In the genomic region with DNA sequence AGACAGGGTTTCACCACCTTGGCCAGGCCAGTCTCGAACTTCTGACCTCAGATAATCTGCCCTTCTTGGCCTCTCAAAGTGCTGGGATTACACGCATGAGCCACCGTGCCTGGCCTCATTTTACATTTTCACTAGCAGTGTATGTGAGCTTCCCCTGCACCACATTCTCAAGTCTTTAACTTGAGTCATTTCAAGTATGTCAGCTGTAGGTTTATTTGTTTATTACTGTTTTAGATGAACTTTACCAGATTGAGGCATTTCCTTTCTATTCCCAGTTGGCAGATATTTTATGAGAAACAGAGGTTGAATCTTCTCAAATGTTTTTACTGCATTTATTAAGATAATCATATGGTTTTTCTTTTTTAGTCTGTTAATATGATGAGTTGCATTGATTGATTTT, we compare ENCODE assay signal across 33 cellular contexts.
DNase-seq lines count a peak whose midpoint lies in the region; ATAC-seq and TF ChIP-seq lines count a peak whose summit lies in the region.
"Had no signal": no experiment of that assay in that cellular context is flagged by ENCODE, and none has a peak within 500 bp of the region (broad histone marks: within the 10 kb centered on the region; RNA-seq: fewer than 3 reads in every experiment).

No MANE protein-coding gene starts in this region.

- TF ChIP-seq CTCF in IMR-90 (conservative IDR thresholded peaks at IDR 0.05; ENCODE audit: low read depth, low read length), result no peak
- no peak for TF ChIP-seq CTCF in astrocyte of the spinal cord (IDR thresholded peaks at IDR 0.05; ENCODE audit: low read depth, low read length)
- no peak for TF ChIP-seq CTCF in fibroblast of the aortic adventitia (IDR thresholded peaks at IDR 0.05; ENCODE audit: insufficient read depth, low read length)
- no peak for TF ChIP-seq CTCF in neural progenitor cell (IDR thresholded peaks at IDR 0.05)

- H3K36me3 ChIP-seq in ACC112 (ENCODE audit: insufficient read depth, low read length), result no peaks in the 10 kb centered on the region
- H3K36me3 ChIP-seq in IMR-90 (ENCODE audit: control insufficient read depth, insufficient read depth, low read length), result no peaks in the 10 kb centered on the region
- H3K36me3 ChIP-seq in neural progenitor cell, result no peaks in the 10 kb centered on the region
- H3K36me3 ChIP-seq: left lung, right atrium auricular region had no signal

- CTCF ChIA-PET in IMR-90 (lab: Yijun Ruan, JAX), result no interaction called here

- no peak overlapping the region for H3K4me2 ChIP-seq in IMR-90 (ENCODE audit: low read depth, low read length)
- no peak overlapping the region for H3K4me2 ChIP-seq in neural progenitor cell

- no peak overlapping the region for H2AK5ac ChIP-seq in IMR-90 (ENCODE audit: low read depth, low read length)

- dilution Hi-C loops in IMR-90 (cut with HindIII; ENCODE audit: low sequenced_read_pairs, unreplicated experiment), result no loop called here

- H3K27me3 Mint-ChIP-seq in neural progenitor cell (ENCODE audit: insufficient read depth, low read depth), result peaks cover 2% of the 10 kb centered on the region
- H3K27me3 Mint-ChIP-seq: activated B cell treated with CpG ODN at 0.5 μM for 24 hours; activated naive CD8-positive, alpha-beta T cell treated with anti-CD3 and anti-CD28 coated beads, Interleukin-2, amount 10 ng/mL, durations not matched to agents 7 days and 5 days; activated T-cell treated with anti-CD3 and anti-CD28 coated beads, Interleukin-2, amount 50 U/mL, for 24 hours; memory B cell; T-cell had no signal

- H4K91ac ChIP-seq in IMR-90 (ENCODE audit: insufficient read depth, low read depth, low read length), result no peak overlapping the region

- no peaks in the 10 kb centered on the region for H3K79me1 ChIP-seq in IMR-90 (ENCODE audit: low read depth in 1 of 2, low read length in 2 of 2)

- peak overlapping the region; percentile 0; the same call in 1 of the 2 replicates for H3K18ac ChIP-seq in IMR-90 (ENCODE audit: low read depth, low read length)

- H3K56ac ChIP-seq in IMR-90 (ENCODE audit: extremely low read depth, insufficient read depth, low read length), result no peak overlapping the region

- H3K4me1 ChIP-seq in ACC112 (ENCODE audit: control insufficient read depth, insufficient read depth, low read length, unreplicated experiment) (peaks cover 28% of the 10 kb centered on the region), IMR-90 (ENCODE audit: control insufficient read depth, insufficient read depth, low read length) (peaks cover 11% of the 10 kb centered on the region), neural progenitor cell (no peaks in the 10 kb centered on the region)
- H3K4me1 ChIP-seq: left lung, parathyroid adenoma, right atrium auricular region, testis had no signal

- no peak overlapping the region for H3K23ac ChIP-seq in IMR-90 (ENCODE audit: low read depth, low read length)

- intact Hi-C loops in IMR-90 (cut with micrococcal nuclease) (no loop called here), posterior cingulate gyrus (cut with DNase I) (no loop called here)

- in situ Hi-C loops in IMR-90 (cut with MboI; ENCODE audit: low sequenced_read_pairs), result no loop called here
- in situ Hi-C loops in astrocyte of the spinal cord (cut with HindIII; ENCODE audit: low sequenced_read_pairs), result no loop called here

- no peaks in the 10 kb centered on the region for H3K36me3 Mint-ChIP-seq in neural progenitor cell
- H3K36me3 Mint-ChIP-seq: activated naive CD8-positive, alpha-beta T cell treated with anti-CD3 and anti-CD28 coated beads, Interleukin-2, amount 10 ng/mL, durations not matched to agents 7 days and 5 days; CD4-positive, CD25-positive, alpha-beta regulatory T cell; memory B cell had no signal

- no TSS peak for BruUV-seq in IMR-90 (replicated peaks; lab: Mats Ljungman, UMichigan)

- H3K9me3 Mint-ChIP-seq in neural progenitor cell, result peaks cover 8% of the 10 kb centered on the region
- H3K9me3 Mint-ChIP-seq: activated naive CD8-positive, alpha-beta T cell treated with anti-CD3 and anti-CD28 coated beads, Interleukin-2, amount 10 ng/mL, durations not matched to agents 7 days and 5 days had no signal

- no peak overlapping the region for H3K4me3 Mint-ChIP-seq in neural progenitor cell
- H3K4me3 Mint-ChIP-seq: activated B cell treated with CpG ODN at 0.5 μM for 24 hours; activated CD4-positive, alpha-beta T cell treated with anti-CD3 and anti-CD28 coated beads, Interleukin-2, amount 10 ng/mL, durations not matched to agents 7 days and 5 days; activated naive CD8-positive, alpha-beta T cell treated with anti-CD3 and anti-CD28 coated beads, Interleukin-2, amount 10 ng/mL, durations not matched to agents 7 days and 5 days; activated T-cell treated with anti-CD3 and anti-CD28 coated beads, Interleukin-2, amount 50 U/mL, for 24 hours; CD4-positive, CD25-positive, alpha-beta regulatory T cell; memory B cell; nephron progenitor cell; T-cell had no signal

- peak overlapping the region; percentile 71 for H2BK5ac ChIP-seq in IMR-90 (ENCODE audit: low read depth, low read length, poor library complexity, severe bottlenecking)

- H4K5ac ChIP-seq in IMR-90 (ENCODE audit: low read depth, low read length), result no peak overlapping the region

- POLR2A ChIA-PET in IMR-90 (lab: Charles Lee; ENCODE audit: unreplicated experiment), result no interaction called here

- no peak overlapping the region for H3K27ac Mint-ChIP-seq in neural progenitor cell
- H3K27ac Mint-ChIP-seq: activated B cell treated with CpG ODN at 0.5 μM for 24 hours; activated CD4-positive, alpha-beta T cell treated with anti-CD3 and anti-CD28 coated beads, Interleukin-2, amount 10 ng/mL, durations not matched to agents 7 days and 5 days; activated naive CD8-positive, alpha-beta T cell treated with anti-CD3 and anti-CD28 coated beads, Interleukin-2, amount 10 ng/mL, durations not matched to agents 7 days and 5 days; activated T-cell treated with anti-CD3 and anti-CD28 coated beads, Interleukin-2, amount 50 U/mL, for 24 hours; CD4-positive, CD25-positive, alpha-beta regulatory T cell; memory B cell; nephron progenitor cell; T-cell had no signal

- no peak overlapping the region for H2BK15ac ChIP-seq in IMR-90 (ENCODE audit: low read depth, low read length)

- ATAC-seq in IMR-90 (ENCODE audit: low read depth), result peak; percentile 64
- ATAC-seq: left lung; Panc1; stimulated activated naive CD8-positive, alpha-beta T cell treated with anti-CD3 and anti-CD28 coated beads, Interleukin-15, Interleukin-2, amounts not matched to agents 100 U/mL and 50 U/mL, for 24 hours; T-cell had no signal

- H2AFZ ChIP-seq in ACC112 (ENCODE audit: low read length, unreplicated experiment) (no peak overlapping the region), IMR-90 (replicated peaks; ENCODE audit: low read length, poor library complexity) (no peak overlapping the region), neural progenitor cell (replicated peaks) (no peak overlapping the region)
- H2AFZ ChIP-seq: parathyroid adenoma had no signal

- H2AK9ac ChIP-seq in IMR-90 (replicated peaks; ENCODE audit: low read depth, low read length, poor library complexity), result no peak overlapping the region

- peak overlapping the region; percentile 95 for H3K27ac ChIP-seq in ACC112 (ENCODE audit: low read depth, low read length)
- H3K27ac ChIP-seq in IMR-90 (ENCODE audit: insufficient read depth, low read length), result peak overlapping the region; percentile 19
- H3K27ac ChIP-seq in neural progenitor cell, result no peak overlapping the region
- H3K27ac ChIP-seq: HL-60, left lung, parathyroid adenoma, right atrium auricular region, testis had no signal

- H3K14ac ChIP-seq in IMR-90 (replicated peaks; ENCODE audit: low read depth, low read length), result no peak overlapping the region

- H4K20me1 ChIP-seq in IMR-90 (ENCODE audit: insufficient read depth, low read length) (no peaks in the 10 kb centered on the region), neural progenitor cell (ENCODE audit: low read depth) (no peaks in the 10 kb centered on the region)

- TF ChIP-seq POLR2A in IMR-90 (IDR thresholded peaks at IDR 0.05; ENCODE audit: low read depth, low read length), result no peak

- no peaks in the 10 kb centered on the region for H3K79me2 ChIP-seq in ACC112 (ENCODE audit: control insufficient read depth, insufficient read depth, low read length, unreplicated experiment)
- no peaks in the 10 kb centered on the region for H3K79me2 ChIP-seq in neural progenitor cell (ENCODE audit: low read depth)
- H3K79me2 ChIP-seq: parathyroid adenoma had no signal

- H4K8ac ChIP-seq in IMR-90 (ENCODE audit: low read depth in 2 of 2, low read length in 2 of 2), result peak overlapping the region in 1 of 2 experiments; percentile 20; a peak in 1 of 4 replicates

- peak overlapping the region; percentile 68; the same call in 1 of the 2 replicates for H2BK120ac ChIP-seq in IMR-90 (ENCODE audit: low read depth, low read length)

- peaks cover 3% of the 10 kb centered on the region; the same call in 1 of the 2 replicates for H3K9me1 ChIP-seq in IMR-90 (ENCODE audit: insufficient read depth, low read length)

- peak; percentile 87 for DNase-seq in IMR-90
- peak; percentile 35 for DNase-seq in astrocyte of the spinal cord (ENCODE audit: low read depth, low spot score)
- DNase-seq in fibroblast of the aortic adventitia (ENCODE audit: low read depth), result peak; percentile 50
- no peak for DNase-seq in posterior cingulate gyrus
- DNase-seq in neural progenitor cell (ENCODE audit: low spot score), result no peak
- no peak for DNase-seq in KG1 (lab: John Stamatoyannopoulos, UW)
- no peak for DNase-seq in NCI-H774 (lab: John Stamatoyannopoulos, UW)
- DNase-seq: 8988T; activated B cell treated with CpG ODN at 0.5 μM for 24 hours; activated CD4-positive, alpha-beta T cell treated with anti-CD3 and anti-CD28 coated beads, Interleukin-2, amount 10 ng/mL, durations not matched to agents 7 days and 5 days; activated gamma-delta T cell; activated naive CD8-positive, alpha-beta T cell treated with anti-CD3 and anti-CD28 coated beads, Interleukin-2, amount 10 ng/mL, durations not matched to agents 7 days and 5 days; activated T-cell treated with anti-CD3 and anti-CD28 coated beads, Interleukin-2, amount 50 U/mL, for 24 hours; AML-193; CD4-positive, CD25-positive, alpha-beta regulatory T cell; DND-41; islet precursor cell; left lung; NCI-H1436 treated with DMSO at 0.1 percent for 48 hours; NCI-H226; NCI-H69; nephron progenitor cell; SHP77 treated with DMSO at 0.1 percent for 48 hours; stimulated activated CD4-positive, alpha-beta T cell treated with anti-CD3 and anti-CD28 coated beads, Interleukin-1b, Interleukin-23, amount 100 ng/mL, for 48 hours; stimulated activated naive CD8-positive, alpha-beta T cell treated with anti-CD3 and anti-CD28 coated beads, Interleukin-15, Interleukin-2, amounts not matched to agents 100 U/mL and 50 U/mL, for 24 hours; T-cell; testis had no signal

- no peak overlapping the region for H3K9ac ChIP-seq in IMR-90 (ENCODE audit: low read depth, low read length)
- no peak overlapping the region for H3K9ac ChIP-seq in neural progenitor cell
- H3K9ac ChIP-seq: parathyroid adenoma had no signal

- H3K4ac ChIP-seq in IMR-90 (ENCODE audit: low read depth, low read length), result peak overlapping the region; percentile 77

- peak overlapping the region; percentile 50; the same call in 1 of the 2 replicates for H2BK20ac ChIP-seq in IMR-90 (ENCODE audit: low read depth, low read length)

- H3K4me1 Mint-ChIP-seq in neural progenitor cell, result no peaks in the 10 kb centered on the region
- H3K4me1 Mint-ChIP-seq: activated CD4-positive, alpha-beta T cell treated with anti-CD3 and anti-CD28 coated beads, Interleukin-2, amount 10 ng/mL, durations not matched to agents 7 days and 5 days; activated naive CD8-positive, alpha-beta T cell treated with anti-CD3 and anti-CD28 coated beads, Interleukin-2, amount 10 ng/mL, durations not matched to agents 7 days and 5 days; CD4-positive, CD25-positive, alpha-beta regulatory T cell; nephron progenitor cell; T-cell had no signal

- H3K4me3 ChIP-seq in ACC112 (ENCODE audit: low read depth, low read length) (no peak overlapping the region), IMR-90 (ENCODE audit: insufficient read depth, low read depth, low read length) (no peak overlapping the region), astrocyte of the spinal cord (ENCODE audit: low read depth, low read length) (no peak overlapping the region), fibroblast of the aortic adventitia (ENCODE audit: low read depth, low read length) (no peak overlapping the region), neural progenitor cell (no peak overlapping the region)
- H3K4me3 ChIP-seq: left lung, right atrium auricular region, testis had no signal

- peaks cover 2% of the 10 kb centered on the region; the same call in 1 of the 2 replicates for H3K9me3 ChIP-seq in IMR-90 (ENCODE audit: control insufficient read depth, insufficient read depth, low read length)
- no peaks in the 10 kb centered on the region for H3K9me3 ChIP-seq in neural progenitor cell (ENCODE audit: low read depth)
- H3K9me3 ChIP-seq: testis had no signal

- no peak for TF ChIP-seq RAD21 in IMR-90 (IDR thresholded peaks at IDR 0.05; ENCODE audit: low read length)

- no CpG with 5 or more reads among the region's 3 CpGs for WGBS in IMR-90 (ENCODE audit: extremely low coverage in 2 of 2, insufficient read length in 1 of 2), 2 experiments

- no peaks in the 10 kb centered on the region for H3F3A ChIP-seq in neural progenitor cell (ENCODE audit: low read depth)

- no peaks in the 10 kb centered on the region for H3K27me3 ChIP-seq in ACC112 (ENCODE audit: insufficient read depth, low read length)
- no peaks in the 10 kb centered on the region for H3K27me3 ChIP-seq in IMR-90 (ENCODE audit: control insufficient read depth, insufficient read depth, low read length)
- H3K27me3 ChIP-seq in neural progenitor cell, result no peaks in the 10 kb centered on the region
- H3K27me3 ChIP-seq: left lung, right atrium auricular region, testis had no signal

Comparison
In these comparisons a context has a peak if more than half of its experiments do, and no peak if none do; other contexts are left out.
1. DNase-seq: peak in IMR-90 (single experiment), astrocyte of the spinal cord (single experiment) and fibroblast of the aortic adventitia (single experiment); none in posterior cingulate gyrus (0 of 10), neural progenitor cell (single experiment), KG1 (single experiment) and NCI-H774 (single experiment).